ENCODE assay signal across 9 cellular contexts in genomic region chr9:121354141-121354540, GRCh38. TPM values are rescaled to one million over a fixed set of nuclear protein-coding genes. Genes with fewer than 3 reads are reported as not detected.
DNase-seq lines count a peak whose midpoint lies in the region; ATAC-seq and TF ChIP-seq lines count a peak whose summit lies in the region.
"Had no signal": no experiment of that assay in that cellular context is flagged by ENCODE, and none has a peak within 500 bp of the region (broad histone marks: within the 10 kb centered on the region; RNA-seq: fewer than 3 reads in every experiment).

No MANE protein-coding gene starts in this region.

- TF ChIP-seq CTCF in right lobe of liver (IDR thresholded peaks at IDR 0.05) (no peak), thyroid gland (IDR thresholded peaks at IDR 0.05) (no peak)

- H3K27ac ChIP-seq in angular gyrus (ENCODE audit: low read depth, low read length) (peak overlapping the region; percentile 1), right lobe of liver (peak overlapping the region; percentile 17 to 39 (median 23)), thyroid gland (peak overlapping the region in 2 of 3 donors; percentile 1 to 66)

- H3K27me3 ChIP-seq in right lobe of liver (no peaks in the 10 kb centered on the region), thyroid gland (no peaks in the 10 kb centered on the region)

- TF ChIP-seq POLR2A in right lobe of liver (IDR thresholded peaks at IDR 0.05) (no peak), thyroid gland (IDR thresholded peaks at IDR 0.05) (no peak)

- H3K9me3 ChIP-seq in right lobe of liver (no peaks in the 10 kb centered on the region), thyroid gland (no peaks in the 10 kb centered on the region)

- H3K4me1 ChIP-seq in right lobe of liver (peaks cover 0 to 34% (median 2%) of the 10 kb centered on the region in 4 donors), thyroid gland (peaks cover 9 to 42% of the 10 kb centered on the region in 2 donors)

- H3K9me3 Mint-ChIP-seq in activated T-cell treated with anti-CD3 and anti-CD28 coated beads, Interleukin-2, amount 50 U/mL, for 24 hours, result no peaks in the 10 kb centered on the region

- ATAC-seq in right lobe of liver (peak; percentile 52 to 76 (median 56)), HG03139 (IDR thresholded peaks at IDR 0.05; ENCODE audit: unreplicated experiment) (no peak), GM21737 (IDR thresholded peaks at IDR 0.05; ENCODE audit: unreplicated experiment) (no peak)

- H3K27ac Mint-ChIP-seq in activated T-cell treated with anti-CD3 and anti-CD28 coated beads, Interleukin-2, amount 50 U/mL, for 24 hours, result peak overlapping the region; percentile 91

- peak overlapping the region; percentile 11 for H3K4me3 Mint-ChIP-seq in activated T-cell treated with anti-CD3 and anti-CD28 coated beads, Interleukin-2, amount 50 U/mL, for 24 hours

- no peak for DNase-seq in activated T-cell treated with anti-CD3 and anti-CD28 coated beads, Interleukin-2, amount 50 U/mL, for 24 hours
- DNase-seq in activated T-cell treated with anti-CD3 and anti-CD28 coated beads, Interleukin-2, amount 50 U/mL, for 1 hour, result no peak
- DNase-seq in right lobe of liver (no peak), thyroid gland (no peak), NCI-H2107 (lab: John Stamatoyannopoulos, UW) (no peak)
- DNase-seq: ACHN had no signal

- intact Hi-C loops in right lobe of liver (cut with DNase I), result no loop called here
- intact Hi-C loops in thyroid gland (cut with DNase I), result no loop called here

- H3K4me3 ChIP-seq in right lobe of liver, result no peak overlapping the region
- no peak overlapping the region for H3K4me3 ChIP-seq in thyroid gland (replicated peaks in 1 of 3)

- no peaks in the 10 kb centered on the region for H3K27me3 Mint-ChIP-seq in activated T-cell treated with anti-CD3 and anti-CD28 coated beads, Interleukin-2, amount 50 U/mL, for 24 hours

- H3K4me1 Mint-ChIP-seq in activated T-cell treated with anti-CD3 and anti-CD28 coated beads, Interleukin-2, amount 50 U/mL, for 24 hours (ENCODE audit: low read depth), result peaks cover 63% of the 10 kb centered on the region

- H3K36me3 ChIP-seq in right lobe of liver, result peaks cover 13 to 73% (median 43%) of the 10 kb centered on the region in 4 donors
- H3K36me3 ChIP-seq in thyroid gland, result peaks cover 6 to 7% of the 10 kb centered on the region in 2 donors

- peaks cover 59% of the 10 kb centered on the region for H3K36me3 Mint-ChIP-seq in activated T-cell treated with anti-CD3 and anti-CD28 coated beads, Interleukin-2, amount 50 U/mL, for 24 hours (ENCODE audit: low read depth)

- WGBS in right lobe of liver (ENCODE audit: insufficient coverage, low coverage, low lambda C conversion rate, missing lambda C conversion rate), result 37% methylated on average over 5 of the region's 5 CpGs
- 75% methylated on average over 5 of the region's 5 CpGs for WGBS in thyroid gland, 2 donors

RNA-seq across cellular contexts. Expression of gene STOM, which starts 15.9 kb away (rescaled TPM):
- total RNA-seq in right lobe of liver (100 to 1,000 TPM; 232 to 655 (median 443) TPM), thyroid gland (100 to 1,000 TPM; 104 to 275 (median 142) TPM)

Comparison
In these comparisons a context has a peak if more than half of its experiments do, and no peak if none do; other contexts are left out.
1. ATAC-seq: peak in right lobe of liver (4 of 4); none in HG03139 (single experiment) and GM21737 (single experiment).
2. Peak in every context shown above with its lines, with median percentiles within 50 percentile points of each other: H3K27ac ChIP-seq.